In genomic region chr3:138923531-138923994, GRCh38 we compare ENCODE assay signal across 8 cellular contexts. TPM values are rescaled to one million over a fixed set of nuclear protein-coding genes. Genes with fewer than 3 reads are reported as not detected.
DNase-seq lines count a peak whose midpoint lies in the region; ATAC-seq, FAIRE-seq and TF ChIP-seq lines count a peak whose summit lies in the region.

No MANE protein-coding gene starts in this region.

- TF ChIP-seq CTCF in activated B cell treated with CpG ODN at 0.5 μM for 24 hours (IDR thresholded peaks at IDR 0.05): peak; percentile 86
- TF ChIP-seq CTCF in bronchial epithelial cell (IDR thresholded peaks at IDR 0.05; ENCODE audit: insufficient read depth, low read length, severe bottlenecking): peak; percentile 90

- H3K27me3 ChIP-seq in bronchial epithelial cell (ENCODE audit: control insufficient read depth, insufficient read depth, low read length): no peaks in the 10 kb centered on the region

- H3K27me3 Mint-ChIP-seq in activated B cell treated with CpG ODN at 0.5 μM for 24 hours: peaks cover 28% of the 10 kb centered on the region

- H3K4me3 ChIP-seq in bronchial epithelial cell (ENCODE audit: low read depth, low read length): no peak overlapping the region

- POLR2A ChIA-PET in activated B cell treated with CpG ODN at 0.5 μM for 24 hours (lab: Charles Lee): interaction anchor here (0.6 to 0.9 kb wide), 2 partner anchors 23 to 329 kb away, joined by 3 to 15 read pairs; partner anchors contain the start of genes CEP70, FOXL2 and FOXL2NB

- CTCF ChIA-PET in activated B cell treated with CpG ODN at 0.5 μM for 24 hours (lab: Charles Lee): interaction anchor here (0.6 to 5.7 kb wide), 26 partner anchors 8 to 742 kb away, joined by 3 to 63 read pairs (median 5); partner anchors contain the start of gene CEP70

- intact Hi-C loops in activated B cell treated with CpG ODN at 0.5 μM for 24 hours (cut with micrococcal nuclease): loop anchor here (1.0 to 2.0 kb wide), 7 partner anchors 314 to 743 kb away; partner anchors contain the start of genes CEP70 and NME9

- peak; percentile 68 for ATAC-seq in GM18861 (IDR thresholded peaks at IDR 0.05; ENCODE audit: unreplicated experiment)
- ATAC-seq in HG03108 (IDR thresholded peaks at IDR 0.05; ENCODE audit: unreplicated experiment): peak; percentile 79
- ATAC-seq in activated B cell treated with CpG ODN at 0.5 μM for 24 hours (ENCODE audit: low read depth): peak; percentile 92

- H3K27ac Mint-ChIP-seq in activated B cell treated with CpG ODN at 0.5 μM for 24 hours: no peak overlapping the region

- DNase-seq in AG08395 (ENCODE audit: low spot score) (peak; percentile 78), NCI-H2196 (lab: John Stamatoyannopoulos, UW; ENCODE audit: unreplicated experiment) (peak; percentile 93), activated B cell treated with CpG ODN at 0.5 μM for 24 hours (peak; percentile 71), bronchial epithelial cell (ENCODE audit: low read depth) (peak; percentile 77), left kidney (ENCODE audit: low read depth, low spot score) (peak; percentile 93)
- DNase-seq in stimulated activated CD4-positive, alpha-beta T cell treated with anti-CD3 and anti-CD28 coated beads, Interleukin-4, amount 100 ng/mL, for 1 hour: peak; percentile 82

- H3K4me1 Mint-ChIP-seq in activated B cell treated with CpG ODN at 0.5 μM for 24 hours: no peaks in the 10 kb centered on the region

- FAIRE-seq in bronchial epithelial cell (lab: Jason Lieb, UNC): no peak

- no peaks in the 10 kb centered on the region for H3K9me3 Mint-ChIP-seq in activated B cell treated with CpG ODN at 0.5 μM for 24 hours

- no peak overlapping the region for H3K4me3 Mint-ChIP-seq in activated B cell treated with CpG ODN at 0.5 μM for 24 hours

- no peaks in the 10 kb centered on the region for H3K36me3 Mint-ChIP-seq in activated B cell treated with CpG ODN at 0.5 μM for 24 hours (ENCODE audit: low read depth)

- no peaks in the 10 kb centered on the region for H3K36me3 ChIP-seq in bronchial epithelial cell (ENCODE audit: control insufficient read depth, insufficient read depth, low read length)

RNA-seq across cellular contexts. Expression of gene FOXL2, which starts 23.4 kb away (rescaled TPM):
- not detected in 2 replicates for total RNA-seq in activated B cell treated with CpG ODN at 0.5 μM for 24 hours
- 0.26 and 0.51 TPM in 2 replicates for total RNA-seq in bronchial epithelial cell

RNA-seq across cellular contexts. Expression of gene FOXL2NB, which starts 23.5 kb away (rescaled TPM):
- total RNA-seq in activated B cell treated with CpG ODN at 0.5 μM for 24 hours: not detected in 2 replicates
- under 0.01 and 0.13 TPM in 2 replicates for total RNA-seq in bronchial epithelial cell
